Comparison of ENCODE assay signal across 8 cellular contexts in the genomic region with DNA sequence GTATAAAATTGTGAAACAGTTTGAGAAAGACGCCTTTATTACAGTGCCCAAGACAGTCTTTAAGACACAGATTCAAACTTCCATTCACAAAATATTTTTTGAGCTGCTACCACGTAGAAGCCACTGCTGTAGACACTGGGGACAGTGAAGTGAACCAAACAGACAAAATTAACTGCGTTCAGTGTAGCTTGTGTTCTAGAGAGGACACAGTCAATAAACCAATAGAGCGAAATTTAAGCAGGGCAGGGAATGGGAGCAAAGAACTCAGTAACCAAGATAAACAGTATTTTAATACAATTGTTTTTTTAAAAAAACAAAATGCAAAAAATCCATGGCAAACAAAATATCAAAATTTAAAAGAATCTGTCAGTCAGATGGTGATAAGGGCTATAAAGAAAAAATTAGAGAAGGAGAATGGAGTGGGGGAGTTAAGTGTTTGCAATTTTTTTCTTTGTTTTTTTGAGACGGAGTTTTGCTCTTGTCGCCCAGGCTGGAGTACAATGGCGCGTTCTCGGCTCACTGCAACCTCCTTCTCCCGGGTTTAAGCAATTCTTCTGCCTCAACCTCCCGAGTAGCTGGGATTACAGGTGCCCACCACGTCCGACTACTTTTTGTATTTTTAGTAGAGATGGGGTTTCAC. TPM values are rescaled to one million over a fixed set of nuclear protein-coding genes. Genes with fewer than 3 reads are reported as not detected.
DNase-seq lines count a peak whose midpoint lies in the region; ATAC-seq and TF ChIP-seq lines count a peak whose summit lies in the region.

No MANE protein-coding gene starts in this region.

- H3K27ac ChIP-seq in CD4-positive, CD25-positive, alpha-beta regulatory T cell (ENCODE audit: insufficient read depth, low read length, poor library complexity, severe bottlenecking): peak overlapping the region; percentile 74
- no peak overlapping the region for H3K27ac ChIP-seq in ovary

- H3K9me3 ChIP-seq in CD4-positive, CD25-positive, alpha-beta regulatory T cell (ENCODE audit: control insufficient read depth in 2 of 2, low read length in 2 of 2): no peaks in the 10 kb centered on the region
- no peaks in the 10 kb centered on the region for H3K9me3 ChIP-seq in ovary

- H3K27me3 ChIP-seq in CD4-positive, CD25-positive, alpha-beta regulatory T cell (ENCODE audit: control insufficient read depth, insufficient read depth, low read length): no peaks in the 10 kb centered on the region
- no peaks in the 10 kb centered on the region for H3K27me3 ChIP-seq in ovary

- TF ChIP-seq CTCF in LNCaP clone FGC (IDR thresholded peaks at IDR 0.05; ENCODE audit: control insufficient read depth, extremely low read depth, insufficient read depth) (no peak), endothelial cell (IDR thresholded peaks at IDR 0.05; ENCODE audit: unreplicated experiment) (no peak), ovary (IDR thresholded peaks at IDR 0.05) (no peak)

- 58 to 61% (median 58%) methylated on average over 13 of the region's 13 CpGs for WGBS in ovary, 3 donors

- H3K36me3 ChIP-seq in CD4-positive, CD25-positive, alpha-beta regulatory T cell (ENCODE audit: control insufficient read depth, insufficient read depth, low read length): no peaks in the 10 kb centered on the region
- H3K36me3 ChIP-seq in ovary: no peaks in the 10 kb centered on the region

- peak overlapping the region; percentile 87 to 97 (median 94) for H3K4me3 Mint-ChIP-seq in CD4-positive, CD25-positive, alpha-beta regulatory T cell
- H3K4me3 Mint-ChIP-seq in endothelial cell (ENCODE audit: unreplicated experiment): peak overlapping the region; percentile 95

- no peaks in the 10 kb centered on the region for H3K36me3 Mint-ChIP-seq in CD4-positive, CD25-positive, alpha-beta regulatory T cell
- H3K36me3 Mint-ChIP-seq in endothelial cell (ENCODE audit: low read depth, unreplicated experiment): no peaks in the 10 kb centered on the region

- H3K4me3 ChIP-seq in CD4-positive, CD25-positive, alpha-beta regulatory T cell (ENCODE audit: low read depth, low read length): peak overlapping the region; percentile 96
- peak overlapping the region; percentile 94 for H3K4me3 ChIP-seq in LNCaP clone FGC (ENCODE audit: low read depth, low read length)
- peak overlapping the region; percentile 33 for H3K4me3 ChIP-seq in ovary

- peaks cover 11% of the 10 kb centered on the region for H3K4me1 ChIP-seq in CD4-positive, CD25-positive, alpha-beta regulatory T cell (ENCODE audit: control insufficient read depth, insufficient read depth, low read length, poor library complexity, severe bottlenecking)
- peaks cover 1% of the 10 kb centered on the region for H3K4me1 ChIP-seq in ovary (ENCODE audit: insufficient read depth)

- H3K4me1 Mint-ChIP-seq in CD4-positive, CD25-positive, alpha-beta regulatory T cell: peaks cover 7 to 38% (median 22%) of the 10 kb centered on the region in 4 donors
- H3K4me1 Mint-ChIP-seq in endothelial cell (ENCODE audit: unreplicated experiment): peaks cover 12% of the 10 kb centered on the region

- intact Hi-C loops in ovary (cut with DNase I): no loop called here

- TF ChIP-seq POLR2A in ovary (IDR thresholded peaks at IDR 0.05): no peak

- no peak for TF ChIP-seq EP300 in ovary (IDR thresholded peaks at IDR 0.05)

- H3K27ac Mint-ChIP-seq in CD4-positive, CD25-positive, alpha-beta regulatory T cell: peak overlapping the region; percentile 55 to 89 (median 77)
- H3K27ac Mint-ChIP-seq in endothelial cell (ENCODE audit: unreplicated experiment): peak overlapping the region; percentile 88

- peak; percentile 4 to 14 for ATAC-seq in CD4-positive, CD25-positive, alpha-beta regulatory T cell (ENCODE audit: low read depth in 2 of 2)
- peak; percentile 11 for ATAC-seq in GM21576 (IDR thresholded peaks at IDR 0.05; ENCODE audit: unreplicated experiment)

- H3K27me3 Mint-ChIP-seq in CD4-positive, CD25-positive, alpha-beta regulatory T cell: no peaks in the 10 kb centered on the region
- no peaks in the 10 kb centered on the region for H3K27me3 Mint-ChIP-seq in endothelial cell (ENCODE audit: unreplicated experiment)

- no peak for DNase-seq in CD4-positive, CD25-positive, alpha-beta regulatory T cell
- no peak for DNase-seq in LNCaP clone FGC (ENCODE audit: low read depth)
- no peak for DNase-seq in endothelial cell (ENCODE audit: low spot score)
- no peak for DNase-seq in ovary
- no peak for DNase-seq in NCI-H446 treated with DMSO at 0.1 percent for 48 hours (lab: John Stamatoyannopoulos, UW)
- no peak for DNase-seq in activated CD4-positive, alpha-beta T cell treated with anti-CD3 and anti-CD28 coated beads, Interleukin-2, amount 50 U/mL, for 1 hour
- no peak for DNase-seq in NCI-H526 (lab: John Stamatoyannopoulos, UW)

- no peaks in the 10 kb centered on the region for H3K9me3 Mint-ChIP-seq in CD4-positive, CD25-positive, alpha-beta regulatory T cell
- no peaks in the 10 kb centered on the region for H3K9me3 Mint-ChIP-seq in endothelial cell (ENCODE audit: unreplicated experiment)

RNA-seq across cellular contexts. Expression of a gene that starts 0.7 kb away (rescaled TPM):
- 0.49 TPM for total RNA-seq in CD4-positive, CD25-positive, alpha-beta regulatory T cell
- polyA plus RNA-seq in CD4-positive, CD25-positive, alpha-beta regulatory T cell: 1 to 10 TPM; 2.9 to 5.6 (median 3.6) TPM
- 6.5 TPM for total RNA-seq in endothelial cell (ENCODE audit: unreplicated experiment)
- 1 to 10 TPM; 3.2 to 9.6 (median 7.0) TPM for total RNA-seq in ovary
- 1 to 10 TPM; 4.3 to 6.4 TPM for polyA plus RNA-seq in ovary

RNA-seq across cellular contexts. Expression of a gene that starts 36.1 kb away (rescaled TPM):
- 15.8 TPM for total RNA-seq in CD4-positive, CD25-positive, alpha-beta regulatory T cell
- polyA plus RNA-seq in CD4-positive, CD25-positive, alpha-beta regulatory T cell: 1 to 10 TPM; 3.8 to 6.5 (median 4.8) TPM
- not detected for total RNA-seq in endothelial cell (ENCODE audit: unreplicated experiment)
- total RNA-seq in ovary: 1 to 10 TPM in 4 of 7 donors, under 1 TPM in 3; 0.13 to 9.1 (median 1.1) TPM
- under 1 TPM; 0.21 to 0.47 TPM for polyA plus RNA-seq in ovary

RNA-seq across cellular contexts. Expression of a gene that starts 49.4 kb away (rescaled TPM):
- total RNA-seq in CD4-positive, CD25-positive, alpha-beta regulatory T cell: 7.7 TPM
- polyA plus RNA-seq in CD4-positive, CD25-positive, alpha-beta regulatory T cell: 10 to 100 TPM; 17.4 to 27.1 (median 22.5) TPM
- total RNA-seq in endothelial cell (ENCODE audit: unreplicated experiment): 16.4 TPM
- total RNA-seq in ovary: 10 to 100 TPM; 15.4 to 26.2 (median 19.9) TPM
- 10 to 100 TPM; 12.6 to 29.9 TPM for polyA plus RNA-seq in ovary

Comparison
In these comparisons a context has a peak if more than half of its experiments do, and no peak if none do; other contexts are left out.
1. H3K4me3 ChIP-seq: peak in every context shown above with its lines; median percentile 96 in CD4-positive, CD25-positive, alpha-beta regulatory T cell; 94 in LNCaP clone FGC; 33 in ovary.